Comparison of ENCODE assay signal across 11 cellular contexts in the genomic region with DNA sequence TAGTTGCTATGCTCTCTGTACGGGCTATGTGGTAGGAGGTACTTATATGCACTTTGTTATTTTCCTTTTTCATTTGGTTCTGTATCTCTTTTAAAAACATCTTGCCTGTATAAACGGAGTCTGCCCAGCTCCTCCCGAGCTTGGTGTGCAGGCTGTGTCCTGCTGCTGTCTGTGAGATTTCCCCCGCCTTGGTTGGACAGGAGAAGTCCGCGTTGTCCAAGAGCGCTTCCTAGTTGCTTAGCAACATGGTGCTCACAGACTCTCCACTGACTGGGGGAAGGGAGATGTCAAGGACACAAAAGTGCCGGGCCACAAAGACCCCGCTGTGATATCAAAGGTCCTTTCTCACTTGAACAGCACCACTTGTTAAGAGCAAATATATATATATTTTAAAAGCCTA.
DNase-seq lines count a peak whose midpoint lies in the region; FAIRE-seq and TF ChIP-seq lines count a peak whose summit lies in the region.
"Had no signal": no experiment of that assay in that cellular context is flagged by ENCODE, and none has a peak within 500 bp of the region (broad histone marks: within the 10 kb centered on the region; RNA-seq: fewer than 3 reads in every experiment).

No MANE protein-coding gene starts in this region.

- WGBS in mesodermal cell (ENCODE audit: insufficient coverage in 2 of 2), 2 experiments: 55 to 64% methylated on average over 5 of the region's 9 CpGs
- 33 to 43% methylated on average over 9 of the region's 9 CpGs for WGBS in lower leg skin, 2 donors

- H3K4me1 ChIP-seq in mesodermal cell (ENCODE audit: control insufficient read depth, insufficient read depth, low read length, poor library complexity, severe bottlenecking): no peaks in the 10 kb centered on the region
- H3K4me1 ChIP-seq: gastrocnemius medialis had no signal

- H3K36me3 ChIP-seq in mesodermal cell (ENCODE audit: control insufficient read depth, insufficient read depth, low read length): no peaks in the 10 kb centered on the region
- H3K36me3 ChIP-seq: gastrocnemius medialis had no signal

- no peak for TF ChIP-seq POLR2A in GM12891 (IDR thresholded peaks at IDR 0.05; ENCODE audit: low read depth, low read length)
- no peak for TF ChIP-seq POLR2A in lower leg skin (IDR thresholded peaks at IDR 0.05)

- no peaks in the 10 kb centered on the region for H3K9me3 ChIP-seq in mesodermal cell (ENCODE audit: control insufficient read depth, low read length)
- H3K9me3 ChIP-seq: gastrocnemius medialis, mucosa of descending colon had no signal

- H3K4me3 ChIP-seq in mesodermal cell (ENCODE audit: extremely low read depth, insufficient read depth, low read length, poor library complexity, severe bottlenecking) (no peak overlapping the region), lower leg skin (ENCODE audit: low read depth, poor library complexity, severe bottlenecking) (no peak overlapping the region)
- H3K4me3 ChIP-seq: gastrocnemius medialis, mucosa of descending colon had no signal

- H3K27ac ChIP-seq in caudate nucleus (ENCODE audit: low read depth, low read length): peak overlapping the region; percentile 32
- peak overlapping the region; percentile 4 for H3K27ac ChIP-seq in mesodermal cell (ENCODE audit: low read depth, low read length, severe bottlenecking)
- H3K27ac ChIP-seq: gastrocnemius medialis, RWPE1 had no signal

- no peak for TF ChIP-seq CTCF in lower leg skin (IDR thresholded peaks at IDR 0.05)

- FAIRE-seq in GM12891 (lab: Jason Lieb, UNC): no peak

- DNase-seq in C1 segment of cervical spinal cord (lab: John Stamatoyannopoulos, UW) (peak in 12 of 14 donors; percentile 10 to 67 (median 46)), NCI-H1417 treated with DMSO at 0.1 percent for 48 hours (lab: John Stamatoyannopoulos, UW) (peak; percentile 47), caudate nucleus (lab: John Stamatoyannopoulos, UW) (peak in 57 of 61 donors; percentile 7 to 81 (median 43)), GM12891 (ENCODE audit: insufficient read length, low spot score) (no peak), T-helper 9 cell (no peak), SW 1271 (lab: John Stamatoyannopoulos, UW) (no peak), lower leg skin (ENCODE audit: low spot score in 2 of 2) (no peak)
- DNase-seq: gastrocnemius medialis, mucosa of descending colon had no signal

- intact Hi-C loops in lower leg skin (cut with DNase I; ENCODE audit: low total_unique reads): no loop called here

TF ChIP-seq in GM12891, 5 proteins besides CTCF, POLR2A, EP300 and RAD21:
- TF ChIP-seq TAF1 (IDR thresholded peaks at IDR 0.05; ENCODE audit: low read depth, low read length) (no peak), POLR2AphosphoS5 (IDR thresholded peaks at IDR 0.05; ENCODE audit: low read depth, low read length) (no peak), PAX5 (IDR thresholded peaks at IDR 0.05; ENCODE audit: insufficient read depth, low read length, severe bottlenecking) (no peak), POU2F2 (IDR thresholded peaks at IDR 0.05; ENCODE audit: low read depth, low read length) (no peak), SPI1 (IDR thresholded peaks at IDR 0.05; ENCODE audit: low read depth, low read length) (no peak)

Comparison
In these comparisons a context has a peak if more than half of its experiments do, and no peak if none do; other contexts are left out.
1. DNase-seq: peak in C1 segment of cervical spinal cord (12 of 14), NCI-H1417 treated with DMSO at 0.1 percent for 48 hours (single experiment) and caudate nucleus (57 of 61); none in GM12891 (single experiment), T-helper 9 cell (single experiment), SW 1271 (0 of 2) and lower leg skin (0 of 2).